ENCODE assay signal across 2 cellular contexts in the genomic region with DNA sequence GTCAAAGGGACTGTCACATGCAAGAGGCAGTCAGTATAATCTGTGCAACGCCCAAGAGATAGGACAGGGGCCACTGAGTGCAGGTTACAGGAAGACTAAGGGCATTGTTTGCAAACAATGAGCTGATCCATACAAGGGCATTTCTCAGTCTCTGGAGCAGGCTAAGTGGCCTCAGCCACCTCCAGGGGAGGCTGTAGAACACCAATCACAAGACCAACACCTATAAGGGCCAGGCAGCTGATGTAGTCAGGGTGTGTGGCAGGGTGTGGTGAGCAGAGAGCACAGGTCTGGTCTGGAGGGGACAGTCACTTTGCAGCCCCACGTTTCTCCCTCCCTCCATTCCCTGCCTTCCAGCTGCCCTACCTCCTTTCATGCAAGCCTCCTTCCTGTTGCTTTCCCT.
TF ChIP-seq lines count a peak whose summit lies in the region.

No MANE protein-coding gene starts in this region.

TF ChIP-seq in HEK293, 187 proteins besides CTCF, POLR2A, EP300 and RAD21:
- peak; percentile 35; the same call in 1 of the 2 replicates for TF ChIP-seq KLF1 (tag by site-specific recombination; IDR thresholded peaks at IDR 0.05)
- peak; percentile 73 for TF ChIP-seq ZBTB17 (tag by site-specific recombination; IDR thresholded peaks at IDR 0.05)
- no peak for TF ChIP-seq BCL6B (tag by site-specific recombination; IDR thresholded peaks at IDR 0.05)
TF ChIP-seq in HEK293: peak in this region for 2.

TF ChIP-seq in GM12878, 131 proteins besides CTCF, POLR2A, EP300 and RAD21:
- TF ChIP-seq ETV6 (conservative IDR thresholded peaks at IDR 0.05 in 1 of 2, IDR thresholded peaks at IDR 0.05 in 1 of 2; ENCODE audit: borderline replicate concordance in 1 of 2, low read depth in 1 of 2) (no peak), BACH1 (IDR thresholded peaks at IDR 0.05; ENCODE audit: borderline replicate concordance) (no peak), IRF3 (IDR thresholded peaks at IDR 0.05) (no peak), DPF2 (IDR thresholded peaks at IDR 0.05) (no peak), ZNF24 (IDR thresholded peaks at IDR 0.05) (no peak), LARP7 (IDR thresholded peaks at IDR 0.05) (no peak), CBX5 (IDR thresholded peaks at IDR 0.05; ENCODE audit: low read depth) (no peak), YY1 (IDR thresholded peaks at IDR 0.05; ENCODE audit: low read depth, low read length) (no peak), ZBTB11 (CRISPR knock-in tag; IDR thresholded peaks at IDR 0.05) (no peak)
